In genomic region chr1:78064886-78065285, GRCh38 we compare ENCODE assay signal across 1 cellular context. TPM values are rescaled to one million over a fixed set of nuclear protein-coding genes. Genes with fewer than 3 reads are reported as not detected.
"Had no signal": no experiment of that assay in that cellular context is flagged by ENCODE, and none has a peak within 500 bp of the region (broad histone marks: within the 10 kb centered on the region; RNA-seq: fewer than 3 reads in every experiment).

No MANE protein-coding gene starts in this region.

RNA-seq across cellular contexts. Expression of gene GIPC2, which starts 19.1 kb away (rescaled TPM):
- total RNA-seq: astrocyte had no signal
